In genomic region chr1:233673146-233673946, GRCh38 we compare ENCODE assay signal across 11 cellular contexts. TPM values are rescaled to one million over a fixed set of nuclear protein-coding genes. Genes with fewer than 3 reads are reported as not detected.
DNase-seq lines count a peak whose midpoint lies in the region; ATAC-seq lines count a peak whose summit lies in the region.
"Had no signal": no experiment of that assay in that cellular context is flagged by ENCODE, and none has a peak within 500 bp of the region (broad histone marks: within the 10 kb centered on the region; RNA-seq: fewer than 3 reads in every experiment).

No MANE protein-coding gene starts in this region.

- peaks cover 1% of the 10 kb centered on the region for H3K4me1 Mint-ChIP-seq in T-helper 2 cell treated with Interferon-gamma antibody and Interleukin-4, amounts not matched to agents 5 μg/mL and 100 μg/mL, for 36 hours (ENCODE audit: low read depth)

- peaks cover 8% of the 10 kb centered on the region for H3K36me3 Mint-ChIP-seq in T-helper 2 cell treated with Interferon-gamma antibody and Interleukin-4, amounts not matched to agents 5 μg/mL and 100 μg/mL, for 36 hours (ENCODE audit: low read depth)

- DNase-seq in G401 (ENCODE audit: low spot score) (peak; percentile 39), HT-29 (ENCODE audit: low spot score) (peak; percentile 65), kidney tubule cell (ENCODE audit: low spot score) (peak; percentile 72), NCI-H2227 treated with DMSO at 0.1 percent for 48 hours (lab: John Stamatoyannopoulos, UW) (no peak)
- DNase-seq in T-helper 2 cell treated with Interferon-gamma antibody and Interleukin-4, amounts not matched to agents 5 μg/mL and 100 μg/mL, for 36 hours (ENCODE audit: low spot score), result no peak
- no peak for DNase-seq in NK-92 treated with Interleukin-12 subunit alpha and Interleukin-12 subunit beta, amount 100 ng/mL, for 24 hours (lab: John Stamatoyannopoulos, UW)
- DNase-seq: activated effector memory CD4-positive, alpha-beta T cell treated with Interleukin-2 at 50 U/mL for 16 hours; gastrocnemius medialis; NCI-H1694 had no signal

- H3K9me3 Mint-ChIP-seq in T-helper 2 cell treated with Interferon-gamma antibody and Interleukin-4, amounts not matched to agents 5 μg/mL and 100 μg/mL, for 36 hours, result no peaks in the 10 kb centered on the region

- ATAC-seq in GM21381 (IDR thresholded peaks at IDR 0.05; ENCODE audit: unreplicated experiment), result peak; percentile 41
- no peak for ATAC-seq in GM21360 (IDR thresholded peaks at IDR 0.05; ENCODE audit: unreplicated experiment)
- ATAC-seq: gastrocnemius medialis had no signal

- no peak overlapping the region for H3K4me3 Mint-ChIP-seq in T-helper 2 cell treated with Interferon-gamma antibody and Interleukin-4, amounts not matched to agents 5 μg/mL and 100 μg/mL, for 36 hours

- in situ Hi-C loops in G401 (cut with HindIII; ENCODE audit: low sequenced_read_pairs), result no loop called here

- no peaks in the 10 kb centered on the region for H3K27me3 Mint-ChIP-seq in T-helper 2 cell treated with Interferon-gamma antibody and Interleukin-4, amounts not matched to agents 5 μg/mL and 100 μg/mL, for 36 hours (ENCODE audit: low read depth)

- no peak overlapping the region for H3K27ac Mint-ChIP-seq in T-helper 2 cell treated with Interferon-gamma antibody and Interleukin-4, amounts not matched to agents 5 μg/mL and 100 μg/mL, for 36 hours

RNA-seq across cellular contexts. Expression of gene KCNK1, which starts 59.4 kb away (rescaled TPM):
- total RNA-seq in G401 (2014; rRNA removed; shearing (Covaris generic)), result not detected in 2 replicates
- 20.5 and 25.4 TPM in 2 replicates for total RNA-seq in HT-29 (2014; rRNA removed; shearing (Covaris generic))

Comparison
In these comparisons a context has a peak if more than half of its experiments do, and no peak if none do; other contexts are left out.
1. DNase-seq: peak in G401 (single experiment), HT-29 (single experiment) and kidney tubule cell (single experiment); none in T-helper 2 cell treated with Interferon-gamma antibody and Interleukin-4, amounts not matched to agents 5 μg/mL and 100 μg/mL, for 36 hours (single experiment), NCI-H2227 treated with DMSO at 0.1 percent for 48 hours (single experiment) and NK-92 treated with Interleukin-12 subunit alpha and Interleukin-12 subunit beta, amount 100 ng/mL, for 24 hours (single experiment).
2. RNA of gene KCNK1, which starts 59.4 kb away (total RNA-seq): 20.5 to 25.4 TPM in HT-29; not detected in G401; every median in the first group is over 10 times any median in the second.